ENCODE assay signal across 26 cellular contexts in genomic region chr11:92758216-92758615, GRCh38.
"Had no signal": no experiment of that assay in that cellular context is flagged by ENCODE, and none has a peak within 500 bp of the region (broad histone marks: within the 10 kb centered on the region; RNA-seq: fewer than 3 reads in every experiment).

No MANE protein-coding gene starts in this region.

- H3K4me1 ChIP-seq: adrenal gland, breast epithelium had no signal

- DNase-seq: activated CD4-positive, alpha-beta memory T cell treated with anti-CD3 and anti-CD28 coated beads for 36 hours; activated CD4-positive, alpha-beta T cell treated with anti-CD3 and anti-CD28 coated beads for 36 hours; activated CD4-positive, alpha-beta T cell treated with anti-CD3 and anti-CD28 coated beads, Interleukin-2, amount 10 ng/mL, durations not matched to agents 24 days and 14 days; activated CD4-positive, CD25-positive, alpha-beta regulatory T cell; activated CD4-positive, CD25-positive, alpha-beta regulatory T cell treated with anti-CD3 and anti-CD28 coated beads, Interleukin-2, amount 50 U/mL, for 72 hours; activated CD8-positive, alpha-beta memory T cell treated with anti-CD3 and anti-CD28 coated beads, Interleukin-2, amount 10 ng/mL, durations not matched to agents 7 days and 5 days; activated CD8-positive, alpha-beta memory T cell treated with anti-CD3 and anti-CD28 coated beads, Interleukin-2, amount 50 U/mL, for 4 hours; activated CD8-positive, alpha-beta T cell treated with anti-CD3 and anti-CD28 coated beads, Interleukin-2, amount 10 ng/mL, durations not matched to agents 7 days and 5 days; activated effector memory CD4-positive, alpha-beta T cell treated with anti-CD3 and anti-CD28 coated beads, Interleukin-2, amount 50 U/mL, for 16 hours; activated naive CD4-positive, alpha-beta T cell treated with anti-CD3 and anti-CD28 coated beads for 36 hours; activated naive CD8-positive, alpha-beta T cell treated with anti-CD3 and anti-CD28 coated beads for 36 hours; activated naive CD8-positive, alpha-beta T cell treated with anti-CD3 and anti-CD28 coated beads, Interleukin-2, amount 50 U/mL, for 24 hours; activated T-cell treated with anti-CD3 and anti-CD28 coated beads, Interleukin-2, amount 50 U/mL, for 1 hour; activated T-cell treated with anti-CD3 and anti-CD28 coated beads, Interleukin-2, amount 50 U/mL, for 48 hours; adrenal gland; amygdala; aorta; dorsolateral prefrontal cortex; effector memory CD4-positive, alpha-beta T cell; endodermal cell; foreskin fibroblast; head of caudate nucleus; T-helper 2 cell had no signal

- H3K27ac ChIP-seq: adrenal gland, breast epithelium, cardiac muscle cell, coronary artery, dorsolateral prefrontal cortex had no signal

- H3K4me3 ChIP-seq: adrenal gland, breast epithelium, cardiac muscle cell, coronary artery, dorsolateral prefrontal cortex had no signal

- H3K27me3 ChIP-seq: adrenal gland, breast epithelium, dorsolateral prefrontal cortex had no signal

- H3K36me3 ChIP-seq: adrenal gland, breast epithelium, cardiac muscle cell had no signal

- H3K9me3 ChIP-seq: adrenal gland, breast epithelium had no signal
